Comparison of ENCODE assay signal across 8 cellular contexts in genomic region chr5:140239939-140240700, GRCh38.
DNase-seq lines count a peak whose midpoint lies in the region; ATAC-seq and TF ChIP-seq lines count a peak whose summit lies in the region.

No MANE protein-coding gene starts in this region.

- H3K4me3 Mint-ChIP-seq in WTC11, result no peak overlapping the region

- H3K27me3 Mint-ChIP-seq in WTC11 (ENCODE audit: low read depth), result no peaks in the 10 kb centered on the region

- H3K4me3 ChIP-seq in KMS-11 (IDR thresholded peaks at IDR 0.05; ENCODE audit: insufficient read depth, low read depth, low read length), result no peak overlapping the region
- no peak overlapping the region for H3K4me3 ChIP-seq in cardiac fibroblast (replicated peaks in 1 of 2; ENCODE audit: low read depth in 2 of 2, low read length in 2 of 2)

- no peak overlapping the region for H3K27ac ChIP-seq in KMS-11

- H2AFZ ChIP-seq in KMS-11 (ENCODE audit: low read depth), result no peak overlapping the region

- DNase-seq in A172 (ENCODE audit: low spot score) (peak; percentile 54), WTC11 (ENCODE audit: low spot score) (peak; percentile 84), cardiac fibroblast (ENCODE audit: low read depth in 2 of 2) (peak; percentile 73 to 76), kidney glomerular epithelial cell (lab: John Stamatoyannopoulos, UW) (peak; percentile 37)
- DNase-seq in stimulated activated CD4-positive, alpha-beta T cell treated with anti-CD3 and anti-CD28 coated beads, Interleukin-2, amount 100 ng/mL, for 48 hours, result peak; percentile 59 to 63

- no peaks in the 10 kb centered on the region for H3K9me3 Mint-ChIP-seq in WTC11

- no peaks in the 10 kb centered on the region for H3K79me2 ChIP-seq in KMS-11 (ENCODE audit: insufficient read depth, low read depth)

- peaks cover 24% of the 10 kb centered on the region for H3K4me1 Mint-ChIP-seq in WTC11

- H3K27me3 ChIP-seq in KMS-11 (ENCODE audit: insufficient read depth, low read depth), result no peaks in the 10 kb centered on the region

- POLR2A ChIA-PET in WTC11 (lab: Charles Lee), result interaction anchor here (4.0 kb wide), 1 partner anchor 106 kb away, joined by 24 read pairs; the partner anchor contains the start of gene HBEGF

- H3K9ac ChIP-seq in KMS-11, result no peak overlapping the region

- no peaks in the 10 kb centered on the region for H4K20me1 ChIP-seq in KMS-11 (ENCODE audit: insufficient read depth)

- H3K4me1 ChIP-seq in KMS-11 (ENCODE audit: low read depth, poor library complexity, severe bottlenecking), result no peaks in the 10 kb centered on the region

- CTCF ChIA-PET in WTC11 (lab: Charles Lee), result interaction anchor here (0.6 to 11.7 kb wide), 58 partner anchors 8 to 480 kb away, joined by 3 to 621 read pairs (median 5); partner anchors contain the start of genes ANKHD1, HARS1, HARS2 and HBEGF

- peaks cover 8% of the 10 kb centered on the region; the same call in 1 of the 2 replicates for H3K36me3 Mint-ChIP-seq in WTC11

- no peak overlapping the region for H3K4me2 ChIP-seq in KMS-11

- TF ChIP-seq CTCF in KMS-11 (conservative IDR thresholded peaks at IDR 0.05; ENCODE audit: low read depth, low read length), result peak; percentile 77
- peak; percentile 51 for TF ChIP-seq CTCF in WTC11 (IDR thresholded peaks at IDR 0.05)
- TF ChIP-seq CTCF in cardiac fibroblast (IDR thresholded peaks at IDR 0.05; ENCODE audit: low read depth, low read length), result peak; percentile 80

- ATAC-seq in GM18502 (IDR thresholded peaks at IDR 0.05; ENCODE audit: poor library complexity, unreplicated experiment), result peak; percentile 71
- ATAC-seq in WTC11, result peak; percentile 71
- ATAC-seq in HG03521 (IDR thresholded peaks at IDR 0.05; ENCODE audit: unreplicated experiment), result no peak

- no peaks in the 10 kb centered on the region for H3K36me3 ChIP-seq in KMS-11 (ENCODE audit: insufficient read depth)

- no peak overlapping the region for H3K27ac Mint-ChIP-seq in WTC11

TF ChIP-seq in WTC11, 78 proteins besides CTCF, POLR2A, EP300 and RAD21 (continues in another document):
- TF ChIP-seq GRHL2 (CRISPR knock-in tag; IDR thresholded peaks at IDR 0.05; ENCODE audit: insufficient replicate concordance, severe bottlenecking) (no peak), ZNF317 (CRISPR knock-in tag; IDR thresholded peaks at IDR 0.05; ENCODE audit: borderline replicate concordance, low read depth) (no peak), SMAD3 (CRISPR knock-in tag; IDR thresholded peaks at IDR 0.05; ENCODE audit: borderline replicate concordance) (no peak), RORB (CRISPR knock-in tag; IDR thresholded peaks at IDR 0.05) (no peak), ZMAT4 (CRISPR knock-in tag; IDR thresholded peaks at IDR 0.05) (no peak), NR1H2 (CRISPR knock-in tag; IDR thresholded peaks at IDR 0.05) (no peak), ZNF671 (CRISPR knock-in tag; IDR thresholded peaks at IDR 0.05) (no peak), ZNF396 (CRISPR knock-in tag; IDR thresholded peaks at IDR 0.05; ENCODE audit: borderline replicate concordance) (no peak), CREM (CRISPR knock-in tag; IDR thresholded peaks at IDR 0.05) (no peak), CREB1 (CRISPR knock-in tag; IDR thresholded peaks at IDR 0.05) (no peak), ZNF425 (CRISPR knock-in tag; conservative IDR thresholded peaks at IDR 0.05) (no peak), ZNF263 (CRISPR knock-in tag; IDR thresholded peaks at IDR 0.05; ENCODE audit: low read depth) (no peak)
- TF ChIP-seq, protein P1, sequence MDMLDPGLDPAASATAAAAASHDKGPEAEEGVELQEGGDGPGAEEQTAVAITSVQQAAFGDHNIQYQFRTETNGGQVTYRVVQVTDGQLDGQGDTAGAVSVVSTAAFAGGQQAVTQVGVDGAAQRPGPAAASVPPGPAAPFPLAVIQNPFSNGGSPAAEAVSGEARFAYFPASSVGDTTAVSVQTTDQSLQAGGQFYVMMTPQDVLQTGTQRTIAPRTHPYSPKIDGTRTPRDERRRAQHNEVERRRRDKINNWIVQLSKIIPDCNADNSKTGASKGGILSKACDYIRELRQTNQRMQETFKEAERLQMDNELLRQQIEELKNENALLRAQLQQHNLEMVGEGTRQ (CRISPR knock-in tag; IDR thresholded peaks at IDR 0.05), result no peak
- TF ChIP-seq, protein P2, sequence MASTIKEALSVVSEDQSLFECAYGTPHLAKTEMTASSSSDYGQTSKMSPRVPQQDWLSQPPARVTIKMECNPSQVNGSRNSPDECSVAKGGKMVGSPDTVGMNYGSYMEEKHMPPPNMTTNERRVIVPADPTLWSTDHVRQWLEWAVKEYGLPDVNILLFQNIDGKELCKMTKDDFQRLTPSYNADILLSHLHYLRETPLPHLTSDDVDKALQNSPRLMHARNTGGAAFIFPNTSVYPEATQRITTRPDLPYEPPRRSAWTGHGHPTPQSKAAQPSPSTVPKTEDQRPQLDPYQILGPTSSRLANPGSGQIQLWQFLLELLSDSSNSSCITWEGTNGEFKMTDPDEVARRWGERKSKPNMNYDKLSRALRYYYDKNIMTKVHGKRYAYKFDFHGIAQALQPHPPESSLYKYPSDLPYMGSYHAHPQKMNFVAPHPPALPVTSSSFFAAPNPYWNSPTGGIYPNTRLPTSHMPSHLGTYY (CRISPR knock-in tag; IDR thresholded peaks at IDR 0.05), result no peak
- TF ChIP-seq, protein P3, sequence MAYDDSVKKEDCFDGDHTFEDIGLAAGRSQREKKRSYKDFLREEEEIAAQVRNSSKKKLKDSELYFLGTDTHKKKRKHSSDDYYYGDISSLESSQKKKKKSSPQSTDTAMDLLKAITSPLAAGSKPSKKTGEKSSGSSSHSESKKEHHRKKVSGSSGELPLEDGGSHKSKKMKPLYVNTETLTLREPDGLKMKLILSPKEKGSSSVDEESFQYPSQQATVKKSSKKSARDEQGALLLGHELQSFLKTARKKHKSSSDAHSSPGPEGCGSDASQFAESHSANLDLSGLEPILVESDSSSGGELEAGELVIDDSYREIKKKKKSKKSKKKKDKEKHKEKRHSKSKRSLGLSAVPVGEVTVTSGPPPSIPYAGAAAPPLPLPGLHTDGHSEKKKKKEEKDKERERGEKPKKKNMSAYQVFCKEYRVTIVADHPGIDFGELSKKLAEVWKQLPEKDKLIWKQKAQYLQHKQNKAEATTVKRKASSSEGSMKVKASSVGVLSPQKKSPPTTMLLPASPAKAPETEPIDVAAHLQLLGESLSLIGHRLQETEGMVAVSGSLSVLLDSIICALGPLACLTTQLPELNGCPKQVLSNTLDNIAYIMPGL (CRISPR knock-in tag; IDR thresholded peaks at IDR 0.05), result no peak
- TF ChIP-seq, protein P4, sequence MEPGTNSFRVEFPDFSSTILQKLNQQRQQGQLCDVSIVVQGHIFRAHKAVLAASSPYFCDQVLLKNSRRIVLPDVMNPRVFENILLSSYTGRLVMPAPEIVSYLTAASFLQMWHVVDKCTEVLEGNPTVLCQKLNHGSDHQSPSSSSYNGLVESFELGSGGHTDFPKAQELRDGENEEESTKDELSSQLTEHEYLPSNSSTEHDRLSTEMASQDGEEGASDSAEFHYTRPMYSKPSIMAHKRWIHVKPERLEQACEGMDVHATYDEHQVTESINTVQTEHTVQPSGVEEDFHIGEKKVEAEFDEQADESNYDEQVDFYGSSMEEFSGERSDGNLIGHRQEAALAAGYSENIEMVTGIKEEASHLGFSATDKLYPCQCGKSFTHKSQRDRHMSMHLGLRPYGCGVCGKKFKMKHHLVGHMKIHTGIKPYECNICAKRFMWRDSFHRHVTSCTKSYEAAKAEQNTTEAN (CRISPR knock-in tag; IDR thresholded peaks at IDR 0.05), result no peak
